ENCODE assay signal across 2 cellular contexts in the genomic region with DNA sequence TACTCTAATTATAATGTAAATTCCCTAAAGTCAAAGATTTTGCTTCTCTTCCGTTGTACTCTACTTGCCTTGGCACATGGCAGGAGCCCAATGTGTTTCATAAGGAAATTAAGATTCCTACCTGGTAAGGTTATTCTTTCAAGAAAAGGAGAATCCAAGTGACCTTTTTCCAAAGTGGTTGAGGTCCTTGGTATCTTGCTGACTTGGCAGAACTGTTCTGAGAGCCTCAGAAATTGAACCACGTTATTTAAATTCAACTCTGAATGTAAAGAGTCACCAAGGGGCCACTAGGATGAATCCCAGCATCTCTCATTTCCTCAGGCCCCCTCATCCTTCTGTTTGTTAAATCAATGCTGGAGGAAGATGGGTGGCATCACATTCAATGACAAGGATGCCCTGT.
TF ChIP-seq lines count a peak whose summit lies in the region.

No MANE protein-coding gene starts in this region.

TF ChIP-seq in A549, 52 proteins besides CTCF, POLR2A, EP300 and RAD21:
- TF ChIP-seq MAFK (IDR thresholded peaks at IDR 0.05; ENCODE audit: partially characterized antibody), result peak; percentile 60
- TF ChIP-seq, protein P1, sequence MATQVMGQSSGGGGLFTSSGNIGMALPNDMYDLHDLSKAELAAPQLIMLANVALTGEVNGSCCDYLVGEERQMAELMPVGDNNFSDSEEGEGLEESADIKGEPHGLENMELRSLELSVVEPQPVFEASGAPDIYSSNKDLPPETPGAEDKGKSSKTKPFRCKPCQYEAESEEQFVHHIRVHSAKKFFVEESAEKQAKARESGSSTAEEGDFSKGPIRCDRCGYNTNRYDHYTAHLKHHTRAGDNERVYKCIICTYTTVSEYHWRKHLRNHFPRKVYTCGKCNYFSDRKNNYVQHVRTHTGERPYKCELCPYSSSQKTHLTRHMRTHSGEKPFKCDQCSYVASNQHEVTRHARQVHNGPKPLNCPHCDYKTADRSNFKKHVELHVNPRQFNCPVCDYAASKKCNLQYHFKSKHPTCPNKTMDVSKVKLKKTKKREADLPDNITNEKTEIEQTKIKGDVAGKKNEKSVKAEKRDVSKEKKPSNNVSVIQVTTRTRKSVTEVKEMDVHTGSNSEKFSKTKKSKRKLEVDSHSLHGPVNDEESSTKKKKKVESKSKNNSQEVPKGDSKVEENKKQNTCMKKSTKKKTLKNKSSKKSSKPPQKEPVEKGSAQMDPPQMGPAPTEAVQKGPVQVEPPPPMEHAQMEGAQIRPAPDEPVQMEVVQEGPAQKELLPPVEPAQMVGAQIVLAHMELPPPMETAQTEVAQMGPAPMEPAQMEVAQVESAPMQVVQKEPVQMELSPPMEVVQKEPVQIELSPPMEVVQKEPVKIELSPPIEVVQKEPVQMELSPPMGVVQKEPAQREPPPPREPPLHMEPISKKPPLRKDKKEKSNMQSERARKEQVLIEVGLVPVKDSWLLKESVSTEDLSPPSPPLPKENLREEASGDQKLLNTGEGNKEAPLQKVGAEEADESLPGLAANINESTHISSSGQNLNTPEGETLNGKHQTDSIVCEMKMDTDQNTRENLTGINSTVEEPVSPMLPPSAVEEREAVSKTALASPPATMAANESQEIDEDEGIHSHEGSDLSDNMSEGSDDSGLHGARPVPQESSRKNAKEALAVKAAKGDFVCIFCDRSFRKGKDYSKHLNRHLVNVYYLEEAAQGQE (IDR thresholded peaks at IDR 0.05), result no peak
TF ChIP-seq in A549: peak in this region for 1.

TF ChIP-seq in IMR-90, 13 proteins besides CTCF, POLR2A, EP300 and RAD21:
- TF ChIP-seq BHLHE40 (IDR thresholded peaks at IDR 0.05; ENCODE audit: low read depth, low read length), result no peak
- no peak for TF ChIP-seq CEBPB (IDR thresholded peaks at IDR 0.05; ENCODE audit: low read depth, low read length)
- TF ChIP-seq MAFK (IDR thresholded peaks at IDR 0.05; ENCODE audit: low read depth, low read length), result peak; percentile 81
